1 cellular context compared by ENCODE assay signal in genomic region chr21:14403681-14404318, GRCh38.
TF ChIP-seq lines count a peak whose summit lies in the region.

No MANE protein-coding gene starts in this region.

TF ChIP-seq in HCT116, 20 proteins besides CTCF, POLR2A, EP300 and RAD21 (continued from another document):
- TF ChIP-seq REST (IDR thresholded peaks at IDR 0.05; ENCODE audit: low read depth) (no peak), ELF1 (IDR thresholded peaks at IDR 0.05; ENCODE audit: borderline replicate concordance, low read depth) (no peak), MAX (IDR thresholded peaks at IDR 0.05) (no peak), CBX3 (IDR thresholded peaks at IDR 0.05; ENCODE audit: low read depth) (no peak), JUND (IDR thresholded peaks at IDR 0.05) (no peak), YY1 (IDR thresholded peaks at IDR 0.05; ENCODE audit: extremely low read depth, insufficient replicate concordance, low read depth, low read length) (no peak), CEBPB (IDR thresholded peaks at IDR 0.05; ENCODE audit: low read depth) (no peak), SP1 (IDR thresholded peaks at IDR 0.05; ENCODE audit: low read depth) (no peak)
